Comparison of ENCODE assay signal across 10 cellular contexts in the genomic region with DNA sequence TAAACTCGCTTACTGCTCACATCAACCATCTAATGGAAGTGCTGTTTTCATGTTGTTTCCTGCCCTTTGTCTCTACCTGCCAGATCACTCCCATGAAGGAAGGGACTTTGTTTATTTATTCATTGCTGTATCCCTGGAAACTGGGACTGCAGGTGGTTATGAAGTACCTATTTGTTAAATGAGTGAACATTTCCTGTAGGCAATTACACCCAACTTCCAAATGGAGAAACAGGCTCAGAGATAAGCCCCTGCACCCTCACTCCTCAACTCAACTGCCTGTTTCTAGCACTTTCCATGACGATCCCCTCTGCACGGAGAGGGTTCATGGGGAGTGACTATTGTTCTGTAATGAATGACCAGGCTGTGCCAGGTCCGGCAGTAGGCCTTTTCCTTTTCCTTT. TPM values are rescaled to one million over a fixed set of nuclear protein-coding genes. Genes with fewer than 3 reads are reported as not detected.
DNase-seq lines count a peak whose midpoint lies in the region; ATAC-seq and TF ChIP-seq lines count a peak whose summit lies in the region.
"Had no signal": no experiment of that assay in that cellular context is flagged by ENCODE, and none has a peak within 500 bp of the region (broad histone marks: within the 10 kb centered on the region; RNA-seq: fewer than 3 reads in every experiment).

No MANE protein-coding gene starts in this region.

- H3K36me3 Mint-ChIP-seq in activated CD4-positive, alpha-beta memory T cell treated with anti-CD3 and anti-CD28 coated beads for 36 hours, result peaks cover 10% of the 10 kb centered on the region
- H3K36me3 Mint-ChIP-seq in stimulated activated memory B cell treated with anti-CD40 and anti-IgM and Interleukin-4, amounts not matched to agents 10 μg/mL and 1 μg/mL and 100 μg/mL, for 72 hours, result peaks cover 7% of the 10 kb centered on the region

- no peaks in the 10 kb centered on the region for H3K27me3 Mint-ChIP-seq in activated CD4-positive, alpha-beta memory T cell treated with anti-CD3 and anti-CD28 coated beads for 36 hours
- H3K27me3 Mint-ChIP-seq in stimulated activated memory B cell treated with anti-CD40 and anti-IgM and Interleukin-4, amounts not matched to agents 10 μg/mL and 1 μg/mL and 100 μg/mL, for 72 hours, result no peaks in the 10 kb centered on the region
- H3K27me3 Mint-ChIP-seq: stimulated activated naive CD8-positive, alpha-beta T cell treated with anti-CD3 and anti-CD28 coated beads, Interleukin-15, Interleukin-2, amounts not matched to agents 100 ng/mL and 50 ng/mL, for 24 hours had no signal

- peaks cover 23% of the 10 kb centered on the region for H3K4me1 Mint-ChIP-seq in activated CD4-positive, alpha-beta memory T cell treated with anti-CD3 and anti-CD28 coated beads for 36 hours (ENCODE audit: low read depth)
- peaks cover 33% of the 10 kb centered on the region for H3K4me1 Mint-ChIP-seq in stimulated activated memory B cell treated with anti-CD40 and anti-IgM and Interleukin-4, amounts not matched to agents 10 μg/mL and 1 μg/mL and 100 μg/mL, for 72 hours

- intact Hi-C loops in activated CD4-positive, alpha-beta memory T cell treated with anti-CD3 and anti-CD28 coated beads for 36 hours (cut with micrococcal nuclease), result no loop called here

- H3K9ac ChIP-seq in liver (ENCODE audit: low read depth in 1 of 2, low read length in 2 of 2), result no peak overlapping the region

- no peak overlapping the region for H3K27ac Mint-ChIP-seq in activated CD4-positive, alpha-beta memory T cell treated with anti-CD3 and anti-CD28 coated beads for 36 hours
- H3K27ac Mint-ChIP-seq in stimulated activated memory B cell treated with anti-CD40 and anti-IgM and Interleukin-4, amounts not matched to agents 10 μg/mL and 1 μg/mL and 100 μg/mL, for 72 hours, result no peak overlapping the region
- H3K27ac Mint-ChIP-seq: stimulated activated naive CD8-positive, alpha-beta T cell treated with anti-CD3 and anti-CD28 coated beads, Interleukin-15, Interleukin-2, amounts not matched to agents 100 ng/mL and 50 ng/mL, for 24 hours had no signal

- TF ChIP-seq CTCF in liver (IDR thresholded peaks at IDR 0.05; ENCODE audit: low read depth, low read length, missing input control), result no peak

- no peaks in the 10 kb centered on the region for H3K9me3 ChIP-seq in liver (ENCODE audit: control insufficient read depth in 4 of 4, low read length in 3 of 4)

- DNase-seq in A172 (ENCODE audit: low spot score) (peak; percentile 17), NCI-H128 (lab: John Stamatoyannopoulos, UW; ENCODE audit: unreplicated experiment) (peak; percentile 71), middle frontal gyrus (ENCODE audit: extremely low spot score, low spot score) (no peak)
- no peak for DNase-seq in activated CD4-positive, alpha-beta memory T cell treated with anti-CD3 and anti-CD28 coated beads for 36 hours
- no peak for DNase-seq in central memory CD4-positive, alpha-beta T cell

- peak overlapping the region; percentile 38 to 78 for H3K27ac ChIP-seq in liver (ENCODE audit: low read depth in 1 of 2, low read length in 2 of 2)

- no peak for TF ChIP-seq RAD21 in liver (IDR thresholded peaks at IDR 0.05)

- no peaks in the 10 kb centered on the region for H3K36me3 ChIP-seq in liver (ENCODE audit: control insufficient read depth in 4 of 4, insufficient read depth in 3 of 4, low read depth in 1 of 4, low read length in 3 of 4)

- peaks cover 2 to 11% (median 6%) of the 10 kb centered on the region in 4 donors for H3K4me1 ChIP-seq in liver (ENCODE audit: control insufficient read depth in 4 of 4, insufficient read depth in 4 of 4, low read length in 3 of 4)

- no peaks in the 10 kb centered on the region for H3K9me3 Mint-ChIP-seq in activated CD4-positive, alpha-beta memory T cell treated with anti-CD3 and anti-CD28 coated beads for 36 hours
- no peaks in the 10 kb centered on the region for H3K9me3 Mint-ChIP-seq in stimulated activated memory B cell treated with anti-CD40 and anti-IgM and Interleukin-4, amounts not matched to agents 10 μg/mL and 1 μg/mL and 100 μg/mL, for 72 hours
- H3K9me3 Mint-ChIP-seq: stimulated activated naive CD8-positive, alpha-beta T cell treated with anti-CD3 and anti-CD28 coated beads, Interleukin-15, Interleukin-2, amounts not matched to agents 100 ng/mL and 50 ng/mL, for 24 hours had no signal

- POLR2A ChIA-PET in activated CD4-positive, alpha-beta memory T cell treated with anti-CD3 and anti-CD28 coated beads for 36 hours (lab: Charles Lee), result no interaction called here

- WGBS in liver, result 74% methylated on average over 4 of the region's 4 CpGs

- peak overlapping the region; percentile 15 for H3K4me3 Mint-ChIP-seq in activated CD4-positive, alpha-beta memory T cell treated with anti-CD3 and anti-CD28 coated beads for 36 hours
- no peak overlapping the region for H3K4me3 Mint-ChIP-seq in stimulated activated memory B cell treated with anti-CD40 and anti-IgM and Interleukin-4, amounts not matched to agents 10 μg/mL and 1 μg/mL and 100 μg/mL, for 72 hours

- H3K27me3 ChIP-seq in liver (ENCODE audit: control insufficient read depth in 4 of 4, insufficient read depth in 4 of 4, low read length in 3 of 4), result no peaks in the 10 kb centered on the region

- H3K4me3 ChIP-seq in liver (ENCODE audit: low read depth in 1 of 3, low read length in 3 of 3), result no peak overlapping the region

- CTCF ChIA-PET in activated CD4-positive, alpha-beta memory T cell treated with anti-CD3 and anti-CD28 coated beads for 36 hours (lab: Charles Lee), result no interaction called here

- ATAC-seq in SK-N-SH treated with all-trans-retinoic acid at 6 μM for 48 hours, result no peak
- no peak for ATAC-seq in stimulated activated memory B cell treated with anti-CD40 and anti-IgM and Interleukin-4, amounts not matched to agents 10 μg/mL and 1 μg/mL and 100 μg/mL, for 72 hours

TF ChIP-seq in liver, 16 proteins besides CTCF, POLR2A, EP300 and RAD21 (continues in another document):
- no peak for TF ChIP-seq EGR1 (IDR thresholded peaks at IDR 0.05; ENCODE audit: low read depth in 2 of 2)
- no peak for TF ChIP-seq FOXA2 (IDR thresholded peaks at IDR 0.05)
- TF ChIP-seq, protein P1, sequence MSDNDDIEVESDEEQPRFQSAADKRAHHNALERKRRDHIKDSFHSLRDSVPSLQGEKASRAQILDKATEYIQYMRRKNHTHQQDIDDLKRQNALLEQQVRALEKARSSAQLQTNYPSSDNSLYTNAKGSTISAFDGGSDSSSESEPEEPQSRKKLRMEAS (IDR thresholded peaks at IDR 0.05), result no peak
- no peak for TF ChIP-seq JUND (IDR thresholded peaks at IDR 0.05)

TF ChIP-seq in SK-N-SH treated with all-trans-retinoic acid at 6 μM for 48 hours, 23 proteins besides CTCF, POLR2A, EP300 and RAD21:
- TF ChIP-seq ZNF70 (CRISPR knock-in tag; IDR thresholded peaks at IDR 0.05) (no peak), TCF4 (CRISPR knock-in tag; IDR thresholded peaks at IDR 0.05; ENCODE audit: borderline replicate concordance) (no peak), OSR1 (CRISPR knock-in tag; IDR thresholded peaks at IDR 0.05) (no peak), ZC3H10 (CRISPR knock-in tag; IDR thresholded peaks at IDR 0.05) (no peak), GLIS3 (CRISPR knock-in tag; IDR thresholded peaks at IDR 0.05) (no peak)
- TF ChIP-seq, protein P2, sequence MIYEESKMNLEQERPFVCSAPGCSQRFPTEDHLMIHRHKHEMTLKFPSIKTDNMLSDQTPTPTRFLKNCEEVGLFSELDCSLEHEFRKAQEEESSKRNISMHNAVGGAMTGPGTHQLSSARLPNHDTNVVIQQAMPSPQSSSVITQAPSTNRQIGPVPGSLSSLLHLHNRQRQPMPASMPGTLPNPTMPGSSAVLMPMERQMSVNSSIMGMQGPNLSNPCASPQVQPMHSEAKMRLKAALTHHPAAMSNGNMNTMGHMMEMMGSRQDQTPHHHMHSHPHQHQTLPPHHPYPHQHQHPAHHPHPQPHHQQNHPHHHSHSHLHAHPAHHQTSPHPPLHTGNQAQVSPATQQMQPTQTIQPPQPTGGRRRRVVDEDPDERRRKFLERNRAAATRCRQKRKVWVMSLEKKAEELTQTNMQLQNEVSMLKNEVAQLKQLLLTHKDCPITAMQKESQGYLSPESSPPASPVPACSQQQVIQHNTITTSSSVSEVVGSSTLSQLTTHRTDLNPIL (CRISPR knock-in tag; IDR thresholded peaks at IDR 0.05; ENCODE audit: low read depth), result no peak

RNA-seq across cellular contexts. Expression of a gene that starts 1.9 kb away (rescaled TPM):
- 152 and 179 TPM in 2 replicates for total RNA-seq in A172 (2014; rRNA removed; shearing (Covaris generic))
- total RNA-seq in activated CD4-positive, alpha-beta memory T cell treated with anti-CD3 and anti-CD28 coated beads for 36 hours, result 100 to 1,000 TPM; 162 to 174 TPM
- total RNA-seq in liver, result 10 to 100 TPM; 28.2 to 50.0 TPM
- polyA plus RNA-seq in liver, result 100 to 1,000 TPM in 1 of 2 donors, 10 to 100 TPM in 1; 84.8 to 102 TPM

RNA-seq across cellular contexts. Expression of a gene that starts 27.8 kb away (rescaled TPM):
- not detected in 2 replicates for total RNA-seq in A172 (2014; rRNA removed; shearing (Covaris generic))
- not detected for total RNA-seq in activated CD4-positive, alpha-beta memory T cell treated with anti-CD3 and anti-CD28 coated beads for 36 hours
- total RNA-seq in liver, result not detected
- not detected for polyA plus RNA-seq in liver
- total RNA-seq: glomerular endothelial cell had no signal

RNA-seq across cellular contexts. Expression of a gene that starts 31.2 kb away (rescaled TPM):
- total RNA-seq in A172 (2014; rRNA removed; shearing (Covaris generic)), result 20.2 and 41.3 TPM in 2 replicates
- total RNA-seq in activated CD4-positive, alpha-beta memory T cell treated with anti-CD3 and anti-CD28 coated beads for 36 hours, result 100 to 1,000 TPM; 259 to 268 TPM
- 10 to 100 TPM; 38.3 to 38.9 TPM for total RNA-seq in liver
- polyA plus RNA-seq in liver, result 10 to 100 TPM; 25.8 to 85.5 TPM

RNA-seq across cellular contexts. Expression of a gene that starts 45.2 kb away (rescaled TPM):
- total RNA-seq in A172 (2014; rRNA removed; shearing (Covaris generic)), result not detected in 2 replicates
- total RNA-seq in activated CD4-positive, alpha-beta memory T cell treated with anti-CD3 and anti-CD28 coated beads for 36 hours, result not detected
- not detected for total RNA-seq in liver
- polyA plus RNA-seq in liver, result under 1 TPM in 1 of 2 donors, not detected in 1; 0.04 TPM
- total RNA-seq: glomerular endothelial cell had no signal

Comparison
In these comparisons a context has a peak if more than half of its experiments do, and no peak if none do; other contexts are left out.
1. DNase-seq: peak in A172 (single experiment) and NCI-H128 (single experiment); none in activated CD4-positive, alpha-beta memory T cell treated with anti-CD3 and anti-CD28 coated beads for 36 hours (single experiment), central memory CD4-positive, alpha-beta T cell (single experiment) and middle frontal gyrus (single experiment).